1 cellular context compared by ENCODE assay signal in genomic region chr2:37582911-37583310, GRCh38.
TF ChIP-seq lines count a peak whose summit lies in the region.

No MANE protein-coding gene starts in this region.

TF ChIP-seq in A549, 52 proteins besides CTCF, POLR2A, EP300 and RAD21 (continued from another document):
- TF ChIP-seq HMGXB4 (CRISPR knock-in tag; IDR thresholded peaks at IDR 0.05; ENCODE audit: borderline replicate concordance) (no peak), RFX5 (IDR thresholded peaks at IDR 0.05) (no peak), ESRRA (IDR thresholded peaks at IDR 0.05; ENCODE audit: borderline replicate concordance, low read length) (no peak), HEYL (CRISPR knock-in tag; IDR thresholded peaks at IDR 0.05) (no peak)
